Comparison of ENCODE assay signal across 8 cellular contexts in genomic region chr20:32203556-32204484, GRCh38. TPM values are rescaled to one million over a fixed set of nuclear protein-coding genes. Genes with fewer than 3 reads are reported as not detected.
DNase-seq lines count a peak whose midpoint lies in the region; ATAC-seq and TF ChIP-seq lines count a peak whose summit lies in the region.

No MANE protein-coding gene starts in this region.

- H3K27me3 ChIP-seq in left ventricle myocardium inferior (ENCODE audit: low read depth), result no peaks in the 10 kb centered on the region

- intact Hi-C loops in left ventricle myocardium inferior (cut with micrococcal nuclease), result no loop called here

- H3K4me3 Mint-ChIP-seq in IgD-negative memory B cell, result peak overlapping the region in 2 of 4 donors; percentile 61 to 97
- H3K4me3 Mint-ChIP-seq in activated CD8-positive, alpha-beta memory T cell treated with anti-CD3 and anti-CD28 coated beads, Interleukin-2, amount 10 ng/mL, durations not matched to agents 7 days and 5 days, result peak overlapping the region; percentile 24

- peak overlapping the region; percentile 28 to 82 (median 44) for H3K27ac Mint-ChIP-seq in IgD-negative memory B cell
- H3K27ac Mint-ChIP-seq in activated CD8-positive, alpha-beta memory T cell treated with anti-CD3 and anti-CD28 coated beads, Interleukin-2, amount 10 ng/mL, durations not matched to agents 7 days and 5 days, result peak overlapping the region; percentile 85

- H3K9me3 Mint-ChIP-seq in IgD-negative memory B cell, result no peaks in the 10 kb centered on the region
- H3K9me3 Mint-ChIP-seq in activated CD8-positive, alpha-beta memory T cell treated with anti-CD3 and anti-CD28 coated beads, Interleukin-2, amount 10 ng/mL, durations not matched to agents 7 days and 5 days (ENCODE audit: low read depth), result no peaks in the 10 kb centered on the region

- peaks cover 88% of the 10 kb centered on the region for H3K4me1 ChIP-seq in left ventricle myocardium inferior

- H3K36me3 ChIP-seq in left ventricle myocardium inferior, result peaks cover 32% of the 10 kb centered on the region

- ATAC-seq in activated CD8-positive, alpha-beta memory T cell treated with anti-CD3 and anti-CD28 coated beads, Interleukin-2, amount 10 ng/mL, durations not matched to agents 7 days and 5 days, result no peak
- no peak for ATAC-seq in GM19035 (IDR thresholded peaks at IDR 0.05; ENCODE audit: unreplicated experiment)

- H3K4me1 Mint-ChIP-seq in IgD-negative memory B cell, result peaks cover 43 to 46% (median 45%) of the 10 kb centered on the region in 3 donors
- peaks cover 65% of the 10 kb centered on the region for H3K4me1 Mint-ChIP-seq in activated CD8-positive, alpha-beta memory T cell treated with anti-CD3 and anti-CD28 coated beads, Interleukin-2, amount 10 ng/mL, durations not matched to agents 7 days and 5 days

- CTCF ChIA-PET in activated CD8-positive, alpha-beta memory T cell treated with anti-CD3 and anti-CD28 coated beads, Interleukin-2, amount 10 ng/mL, durations not matched to agents 7 days and 5 days (lab: Charles Lee), result interaction anchor here (1.0 kb wide), 1 partner anchor 65 kb away, joined by 3 read pairs; no protein-coding TSS in a partner anchor

- peak overlapping the region; percentile 100 for H3K4me3 ChIP-seq in left ventricle myocardium inferior

- H3K27ac ChIP-seq in left ventricle myocardium inferior (replicated peaks), result peak overlapping the region; percentile 97

- no peaks in the 10 kb centered on the region for H3K36me3 Mint-ChIP-seq in IgD-negative memory B cell
- H3K36me3 Mint-ChIP-seq in activated CD8-positive, alpha-beta memory T cell treated with anti-CD3 and anti-CD28 coated beads, Interleukin-2, amount 10 ng/mL, durations not matched to agents 7 days and 5 days, result peaks cover 28% of the 10 kb centered on the region

- H3K9me3 ChIP-seq in left ventricle myocardium inferior (replicated peaks), result no peaks in the 10 kb centered on the region

- no peaks in the 10 kb centered on the region for H3K27me3 Mint-ChIP-seq in IgD-negative memory B cell
- no peaks in the 10 kb centered on the region for H3K27me3 Mint-ChIP-seq in activated CD8-positive, alpha-beta memory T cell treated with anti-CD3 and anti-CD28 coated beads, Interleukin-2, amount 10 ng/mL, durations not matched to agents 7 days and 5 days

- no peak for TF ChIP-seq CTCF in left ventricle myocardium inferior (IDR thresholded peaks at IDR 0.05; ENCODE audit: borderline replicate concordance)

- no peak for DNase-seq in activated CD8-positive, alpha-beta memory T cell treated with anti-CD3 and anti-CD28 coated beads, Interleukin-2, amount 10 ng/mL, durations not matched to agents 7 days and 5 days
- DNase-seq in left ventricle myocardium inferior, result no peak
- DNase-seq in stimulated activated CD4-positive, alpha-beta T cell treated with anti-CD3 and anti-CD28 coated beads, Interleukin-4, amount 100 ng/mL, for 24 hours, result peak; percentile 87
- DNase-seq in ureter (ENCODE audit: low spot score), result no peak
- DNase-seq in NCI-H524 treated with DMSO at 0.1 percent for 48 hours (lab: John Stamatoyannopoulos, UW), result no peak
- DNase-seq in HuH-7 (ENCODE audit: low spot score), result no peak

RNA-seq across cellular contexts. Expression of gene PLAGL2, which starts 3.7 kb away (rescaled TPM):
- 4.8 TPM for polyA plus RNA-seq in IgD-negative memory B cell
- 10 to 100 TPM; 26.3 to 41.4 TPM for total RNA-seq in activated CD8-positive, alpha-beta memory T cell treated with anti-CD3 and anti-CD28 coated beads, Interleukin-2, amount 10 ng/mL, durations not matched to agents 7 days and 5 days
- total RNA-seq in left ventricle myocardium inferior, result 7.3 TPM
- total RNA-seq in ureter, result 17.4 TPM

RNA-seq across cellular contexts. Expression of gene POFUT1, which starts 3.9 kb away (rescaled TPM):
- polyA plus RNA-seq in IgD-negative memory B cell, result 15.1 TPM
- 10 to 100 TPM; 31.1 to 34.0 TPM for total RNA-seq in activated CD8-positive, alpha-beta memory T cell treated with anti-CD3 and anti-CD28 coated beads, Interleukin-2, amount 10 ng/mL, durations not matched to agents 7 days and 5 days
- total RNA-seq in left ventricle myocardium inferior (28.9 TPM), ureter (55.2 TPM)
